ENCODE assay signal across 19 cellular contexts in genomic region chr4:131427000-131427399, GRCh38.
DNase-seq lines count a peak whose midpoint lies in the region; ATAC-seq and TF ChIP-seq lines count a peak whose summit lies in the region.
"Had no signal": no experiment of that assay in that cellular context is flagged by ENCODE, and none has a peak within 500 bp of the region (broad histone marks: within the 10 kb centered on the region; RNA-seq: fewer than 3 reads in every experiment).

No MANE protein-coding gene starts in this region.

- CTCF ChIA-PET in OCI-LY7 (lab: Charles Lee; ENCODE audit: unreplicated experiment) = no interaction called here

- H2AFZ ChIP-seq in GM23338 (peak overlapping the region; percentile 6; the same call in 1 of the 2 replicates), OCI-LY7 (ENCODE audit: low read length) (no peak overlapping the region)

- H3K27me3 Mint-ChIP-seq in GM23338 (ENCODE audit: insufficient read depth, low read depth, poor library complexity) = peaks cover 2% of the 10 kb centered on the region
- H3K27me3 Mint-ChIP-seq: activated naive CD8-positive, alpha-beta T cell treated with anti-CD3 and anti-CD28 coated beads, Interleukin-2, amount 50 U/mL, for 24 hours; B cell had no signal

- H3K4me3 ChIP-seq in GM23338 (no peak overlapping the region), OCI-LY7 (ENCODE audit: low read depth, low read length, poor library complexity, severe bottlenecking) (no peak overlapping the region)
- H3K4me3 ChIP-seq: heart left ventricle, Peyer's patch, right atrium auricular region had no signal

- no peak overlapping the region for H3K4me2 ChIP-seq in GM23338
- no peak overlapping the region for H3K4me2 ChIP-seq in OCI-LY7 (ENCODE audit: low read length)

- peaks cover 16% of the 10 kb centered on the region for H3K36me3 Mint-ChIP-seq in GM23338 (ENCODE audit: low read depth)

- H3K27me3 ChIP-seq in GM23338 (ENCODE audit: insufficient read depth) = no peaks in the 10 kb centered on the region
- H3K27me3 ChIP-seq: heart left ventricle, Peyer's patch, right atrium auricular region had no signal

- intact Hi-C loops in OCI-LY7 (cut with micrococcal nuclease; ENCODE audit: unreplicated experiment) = no loop called here

- H3K79me2 ChIP-seq in GM23338 (replicated peaks; ENCODE audit: insufficient read depth) (no peaks in the 10 kb centered on the region), OCI-LY7 (ENCODE audit: insufficient read depth, low read depth, low read length) (no peaks in the 10 kb centered on the region)

- no peaks in the 10 kb centered on the region for H3K9me3 ChIP-seq in OCI-LY7 (ENCODE audit: low read length)
- H3K9me3 ChIP-seq: Peyer's patch, right atrium auricular region had no signal

- H3K4me3 Mint-ChIP-seq in GM23338 = no peak overlapping the region
- H3K4me3 Mint-ChIP-seq: activated naive CD8-positive, alpha-beta T cell treated with anti-CD3 and anti-CD28 coated beads, Interleukin-2, amount 50 U/mL, for 24 hours; activated T-helper 1 cell treated with anti-CD3 and anti-CD28 coated beads, Interleukin-12 subunit alpha, Interleukin-12 subunit beta, Interleukin-2, Interleukin-4 antibody, amounts not matched to agents 30 ng/mL and 10 ng/mL and 1 ng/mL, durations not matched to agents 14 hours and 24 hours and 36 hours; B cell had no signal

- H3K36me3 ChIP-seq in GM23338 (ENCODE audit: insufficient read depth) = peaks cover 3% of the 10 kb centered on the region; the same call in 1 of the 2 replicates
- H3K36me3 ChIP-seq in OCI-LY7 (ENCODE audit: insufficient read depth, low read length) = no peaks in the 10 kb centered on the region
- H3K36me3 ChIP-seq: heart left ventricle, Peyer's patch, right atrium auricular region had no signal

- no peaks in the 10 kb centered on the region for H3K4me1 ChIP-seq in GM23338 (ENCODE audit: insufficient read depth)
- H3K4me1 ChIP-seq in OCI-LY7 (ENCODE audit: insufficient read depth, low read length, poor library complexity, severe bottlenecking) = peaks cover 5% of the 10 kb centered on the region
- H3K4me1 ChIP-seq: heart left ventricle, Peyer's patch, right atrium auricular region had no signal

- no peaks in the 10 kb centered on the region for H3F3A ChIP-seq in GM23338 (replicated peaks; ENCODE audit: low read depth)

- 0 out of 2 replicates have a peak, but pooled peaks cover 3% of the 10 kb centered on the region for H3K9me2 ChIP-seq in GM23338 (ENCODE audit: insufficient read depth)
- no peaks in the 10 kb centered on the region for H3K9me2 ChIP-seq in OCI-LY7 (ENCODE audit: insufficient read depth, low read length)

- no TSS peak for BruUV-seq in OCI-LY7 (replicated peaks; lab: Mats Ljungman, UMichigan)

- H4K20me1 ChIP-seq in GM23338 (replicated peaks; ENCODE audit: insufficient read depth) (no peaks in the 10 kb centered on the region), OCI-LY7 (ENCODE audit: insufficient read depth, low read length) (no peaks in the 10 kb centered on the region)

- TF ChIP-seq CTCF in GM23338 (conservative IDR thresholded peaks at IDR 0.05; ENCODE audit: low read depth in 2 of 2) (no peak), OCI-LY7 (conservative IDR thresholded peaks at IDR 0.05; ENCODE audit: low read length) (no peak)

- H3K4me1 Mint-ChIP-seq in GM23338 = peaks cover 13% of the 10 kb centered on the region; the same call in 2 of the 3 replicates
- H3K4me1 Mint-ChIP-seq: B cell had no signal

- 0 out of 2 replicates have a peak overlapping the region, but pooled peaks have one; percentile 84 for H3K27ac Mint-ChIP-seq in GM23338
- H3K27ac Mint-ChIP-seq: activated naive CD8-positive, alpha-beta T cell treated with anti-CD3 and anti-CD28 coated beads, Interleukin-2, amount 50 U/mL, for 24 hours; activated T-helper 1 cell treated with anti-CD3 and anti-CD28 coated beads, Interleukin-12 subunit alpha, Interleukin-12 subunit beta, Interleukin-2, Interleukin-4 antibody, amounts not matched to agents 30 ng/mL and 10 ng/mL and 1 ng/mL, durations not matched to agents 14 hours and 24 hours and 36 hours; B cell had no signal

- H3K27ac ChIP-seq in GM23338 (ENCODE audit: low read depth) (no peak overlapping the region), OCI-LY7 (ENCODE audit: low read depth, low read length, poor library complexity, severe bottlenecking) (no peak overlapping the region)
- H3K27ac ChIP-seq: heart left ventricle, Peyer's patch, right atrium auricular region had no signal

- POLR2A ChIA-PET in OCI-LY7 (lab: Charles Lee) = interaction anchor here (0.6 kb wide), 1 partner anchor 1185 kb away, joined by 3 read pairs; no protein-coding TSS in a partner anchor

- H3K9me3 Mint-ChIP-seq in GM23338 = peaks cover 21% of the 10 kb centered on the region

- DNase-seq in GM23338 (ENCODE audit: low spot score) (peak; percentile 2), NCI-H69 (lab: John Stamatoyannopoulos, UW) (peak; percentile 69), iPS-NIHi7 (ENCODE audit: extremely low spot score) (peak; percentile 25), OCI-LY7 (ENCODE audit: low spot score) (no peak)
- DNase-seq in stimulated activated CD4-positive, alpha-beta T cell treated with anti-CD3 and anti-CD28 coated beads, Interleukin-12 subunit alpha, Interleukin-12 subunit beta, amount 100 ng/mL, for 4 hours = no peak
- DNase-seq in activated CD4-positive, CD25-positive, alpha-beta regulatory T cell (lab: John Stamatoyannopoulos, UW) = no peak
- DNase-seq in activated CD8-positive, alpha-beta memory T cell treated with anti-CD3 and anti-CD28 coated beads, Interleukin-2, amount 50 U/mL, for 4 hours = no peak
- DNase-seq: activated CD4-positive, alpha-beta T cell treated with anti-CD3 and anti-CD28 coated beads, Interleukin-2, amount 50 U/mL, for 48 hours; activated naive CD8-positive, alpha-beta T cell treated with anti-CD3 and anti-CD28 coated beads, Interleukin-2, amount 50 U/mL, for 24 hours; central memory CD4-positive, alpha-beta T cell; effector CD8-positive, alpha-beta T cell; heart left ventricle; NCI-H2029; NCI-H524 treated with DMSO at 0.1 percent for 48 hours; Peyer's patch had no signal

- ATAC-seq in GM18858 (IDR thresholded peaks at IDR 0.05; ENCODE audit: unreplicated experiment) = peak; percentile 23
- ATAC-seq in GM23338 = peak; percentile 39; the same call in 2 of the 3 replicates
- ATAC-seq: heart left ventricle had no signal

TF ChIP-seq in GM23338, 12 proteins besides CTCF, POLR2A, EP300 and RAD21:
- no peak for TF ChIP-seq STAT1 (IDR thresholded peaks at IDR 0.05; ENCODE audit: unreplicated experiment)
- TF ChIP-seq JUNB (IDR thresholded peaks at IDR 0.05; ENCODE audit: unreplicated experiment) = no peak
- TF ChIP-seq EZH2phosphoT487 (IDR thresholded peaks at IDR 0.05; ENCODE audit: unreplicated experiment) = no peak
- no peak for TF ChIP-seq EZH2 (IDR thresholded peaks at IDR 0.05; ENCODE audit: low read depth, unreplicated experiment)
- no peak for TF ChIP-seq ETS1 (IDR thresholded peaks at IDR 0.05)
- no peak for TF ChIP-seq ZNF331 (CRISPR knock-in tag; IDR thresholded peaks at IDR 0.05; ENCODE audit: low read depth)
- no peak for TF ChIP-seq REST (IDR thresholded peaks at IDR 0.05; ENCODE audit: unreplicated experiment)

Comparison
In these comparisons a context has a peak if more than half of its experiments do, and no peak if none do; other contexts are left out.
1. DNase-seq: peak in GM23338 (single experiment), NCI-H69 (single experiment) and iPS-NIHi7 (single experiment); none in stimulated activated CD4-positive, alpha-beta T cell treated with anti-CD3 and anti-CD28 coated beads, Interleukin-12 subunit alpha, Interleukin-12 subunit beta, amount 100 ng/mL, for 4 hours (single experiment), OCI-LY7 (single experiment), activated CD4-positive, CD25-positive, alpha-beta regulatory T cell (0 of 4) and activated CD8-positive, alpha-beta memory T cell treated with anti-CD3 and anti-CD28 coated beads, Interleukin-2, amount 50 U/mL, for 4 hours (single experiment).